In the genomic region with DNA sequence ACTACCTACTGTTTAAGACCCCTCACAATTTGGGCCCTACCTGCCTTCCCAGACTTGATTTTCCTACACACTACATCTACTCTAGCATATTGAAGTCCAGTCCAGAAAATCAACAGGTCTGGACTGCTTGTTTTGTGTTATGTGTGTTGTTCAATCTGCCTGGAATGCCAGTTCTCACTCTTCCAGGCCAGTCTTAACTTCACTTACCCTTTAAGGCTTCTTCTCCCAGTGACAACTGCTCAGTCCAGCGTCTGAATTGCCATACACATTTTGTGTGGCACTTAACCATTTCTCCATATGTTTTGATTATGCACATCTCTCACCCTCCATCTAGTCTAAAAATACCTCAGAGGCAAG, we compare ENCODE assay signal across 7 cellular contexts. TPM values are rescaled to one million over a fixed set of nuclear protein-coding genes. Genes with fewer than 3 reads are reported as not detected.
DNase-seq lines count a peak whose midpoint lies in the region; TF ChIP-seq lines count a peak whose summit lies in the region.

No MANE protein-coding gene starts in this region.

- H3K27ac ChIP-seq in SJCRH30 (no peak overlapping the region; the same call in 1 of the 2 replicates), esophagus muscularis mucosa (replicated peaks in 1 of 4) (no peak overlapping the region), prostate gland (no peak overlapping the region), right atrium auricular region (no peak overlapping the region)

- no peak for TF ChIP-seq EP300 in esophagus muscularis mucosa (IDR thresholded peaks at IDR 0.05)

- H3K36me3 ChIP-seq in HAP-1 (replicated peaks) (peaks cover 37% of the 10 kb centered on the region), SJCRH30 (peaks cover 31% of the 10 kb centered on the region), esophagus muscularis mucosa (no peaks in the 10 kb centered on the region), prostate gland (no peaks in the 10 kb centered on the region), right atrium auricular region (no peaks in the 10 kb centered on the region)

- DNase-seq in HAP-1 (ENCODE audit: low spot score in 2 of 2) (no peak), SJCRH30 (no peak), esophagus muscularis mucosa (ENCODE audit: extremely low spot score) (no peak), skeletal muscle cell (ENCODE audit: low read depth) (no peak), prostate gland (ENCODE audit: low spot score) (no peak), right atrium auricular region (ENCODE audit: low spot score) (no peak), nucleus accumbens (lab: John Stamatoyannopoulos, UW) (no peak)

- H3K4me1 ChIP-seq in HAP-1, result peaks cover 5% of the 10 kb centered on the region
- 0 out of 2 replicates have a peak, but pooled peaks cover 4% of the 10 kb centered on the region for H3K4me1 ChIP-seq in SJCRH30
- peaks cover 9 to 16% (median 10%) of the 10 kb centered on the region in 4 donors for H3K4me1 ChIP-seq in esophagus muscularis mucosa
- H3K4me1 ChIP-seq in prostate gland (replicated peaks), result peaks cover 6% of the 10 kb centered on the region
- peaks cover 0 to 11% of the 10 kb centered on the region in 2 donors for H3K4me1 ChIP-seq in right atrium auricular region

- no peaks in the 10 kb centered on the region for H3K27me3 ChIP-seq in HAP-1 (ENCODE audit: low read depth)
- H3K27me3 ChIP-seq in SJCRH30, result no peaks in the 10 kb centered on the region
- H3K27me3 ChIP-seq in esophagus muscularis mucosa, result peaks cover 0 to 15% (median 0%) of the 10 kb centered on the region in 4 donors
- H3K27me3 ChIP-seq in prostate gland (replicated peaks; ENCODE audit: insufficient read depth), result no peaks in the 10 kb centered on the region
- H3K27me3 ChIP-seq in right atrium auricular region, result no peaks in the 10 kb centered on the region

- TF ChIP-seq CTCF in esophagus muscularis mucosa (IDR thresholded peaks at IDR 0.05) (no peak), prostate gland (IDR thresholded peaks at IDR 0.05) (no peak), right atrium auricular region (IDR thresholded peaks at IDR 0.05) (no peak)

- intact Hi-C loops in esophagus muscularis mucosa (cut with DNase I), result no loop called here
- intact Hi-C loops in prostate gland (cut with DNase I), result no loop called here

- H3K9me3 ChIP-seq in HAP-1 (no peaks in the 10 kb centered on the region), SJCRH30 (replicated peaks) (no peaks in the 10 kb centered on the region), esophagus muscularis mucosa (no peaks in the 10 kb centered on the region), prostate gland (no peaks in the 10 kb centered on the region), right atrium auricular region (no peaks in the 10 kb centered on the region)

- H3K4me3 ChIP-seq in HAP-1 (peak overlapping the region; percentile 85), SJCRH30 (peak overlapping the region; percentile 89), esophagus muscularis mucosa (peak overlapping the region in 3 of 4 donors; percentile 71 to 90 (median 80)), skeletal muscle cell (ENCODE audit: low read depth, low read length) (peak overlapping the region; percentile 94), prostate gland (no peak overlapping the region), right atrium auricular region (peak overlapping the region in 1 of 2 donors; percentile 79)

- in situ Hi-C loops in HAP-1 (cut with MboI; ENCODE audit: low sequenced_read_pairs), result no loop called here

- 43% methylated on average over 1 of the region's 1 CpG for WGBS in esophagus muscularis mucosa
- WGBS in prostate gland, result 17% methylated on average over 1 of the region's 1 CpG

- no peak for TF ChIP-seq POLR2A in esophagus muscularis mucosa (IDR thresholded peaks at IDR 0.05; ENCODE audit: low read depth)
- TF ChIP-seq POLR2A in prostate gland (IDR thresholded peaks at IDR 0.05), result no peak

RNA-seq across cellular contexts. Expression of a gene that starts 1.1 kb away (rescaled TPM):
- 24.9 and 27.2 TPM in 2 replicates for total RNA-seq in SJCRH30 (2014; rRNA removed; shearing (Covaris generic))
- under 1 TPM in 3 of 4 donors, not detected in 1; under 0.01 to 0.29 (median 0.06) TPM for total RNA-seq in esophagus muscularis mucosa
- total RNA-seq in prostate gland, result 1 to 10 TPM in 1 of 2 donors, under 1 TPM in 1; 0.55 to 4.1 TPM
- total RNA-seq in right atrium auricular region, result not detected

Comparison
In these comparisons a context has a peak if more than half of its experiments do, and no peak if none do; other contexts are left out.
1. H3K4me3 ChIP-seq: peak in HAP-1 (single experiment), SJCRH30 (single experiment), esophagus muscularis mucosa (3 of 4) and skeletal muscle cell (single experiment); none in prostate gland (0 of 2).